In genomic region chr1:173476664-173477285, GRCh38 we compare ENCODE assay signal across 1 cellular context.
TF ChIP-seq lines count a peak whose summit lies in the region.

No MANE protein-coding gene starts in this region.

TF ChIP-seq in GM12878, 131 proteins besides CTCF, POLR2A, EP300 and RAD21 (continued from another document):
- TF ChIP-seq TAF1 (IDR thresholded peaks at IDR 0.05; ENCODE audit: borderline replicate concordance, low read depth, low read length) (0 out of 2 replicates have a peak, but pooled peaks have one; percentile 21), ZNF592 (IDR thresholded peaks at IDR 0.05) (0 out of 2 replicates have a peak, but pooled peaks have one; percentile 28), POU2F2 (IDR thresholded peaks at IDR 0.05; ENCODE audit: borderline replicate concordance, low read depth, low read length) (peak; percentile 65; the same call in 1 of the 3 replicates), RB1 (IDR thresholded peaks at IDR 0.05; ENCODE audit: borderline replicate concordance) (peak; percentile 50; the same call in 1 of the 2 replicates)
